Comparison of ENCODE assay signal across 1 cellular context in the genomic region with DNA sequence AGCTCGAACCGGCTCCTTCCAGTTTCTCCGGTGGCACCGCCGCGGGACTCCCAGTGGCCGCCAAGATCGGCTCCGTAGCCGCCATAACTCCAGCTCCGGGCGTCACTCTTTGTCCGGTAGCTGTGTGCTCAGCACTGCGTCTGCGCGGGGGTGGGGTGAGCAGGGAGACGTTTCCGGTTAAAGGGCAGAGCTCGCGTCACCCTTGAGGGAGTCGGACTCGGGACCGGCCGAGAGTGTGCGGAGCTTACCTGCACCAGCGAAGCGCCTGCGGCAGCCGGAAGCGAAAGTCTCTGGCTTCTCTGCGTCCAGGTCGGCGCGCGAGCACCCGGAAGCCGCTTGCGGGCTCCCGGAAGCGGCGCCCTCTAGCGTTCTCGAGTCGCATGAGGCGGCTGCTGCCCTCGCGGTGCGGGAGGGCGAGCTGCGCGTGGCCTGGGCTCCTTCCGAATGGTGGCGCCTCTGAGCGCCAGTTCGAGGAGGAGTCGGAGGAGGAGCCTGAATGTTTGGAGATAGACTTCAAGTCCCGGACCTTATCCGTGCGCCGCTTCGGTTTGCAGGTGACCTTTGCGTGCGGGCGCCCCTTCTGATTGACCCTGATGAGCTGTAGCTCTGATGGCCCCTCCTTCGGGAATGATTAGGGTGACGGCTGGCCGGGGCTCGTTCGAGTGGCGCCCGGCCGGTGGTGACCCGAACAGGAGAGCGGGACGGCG.
A peak's percentile ranks its signal among the peaks of the same experiment; 100 is the strongest.
TF ChIP-seq lines count a peak whose summit lies in the region.

A gene (minus strand): TSS at position 303 of the 707 bp plus-strand sequence. CDS start 218 bp downstream, at position 85.

TF ChIP-seq in HepG2, 621 proteins besides CTCF, POLR2A, EP300 and RAD21 (continued from another document and continues in another):
- TF ChIP-seq, protein P1, sequence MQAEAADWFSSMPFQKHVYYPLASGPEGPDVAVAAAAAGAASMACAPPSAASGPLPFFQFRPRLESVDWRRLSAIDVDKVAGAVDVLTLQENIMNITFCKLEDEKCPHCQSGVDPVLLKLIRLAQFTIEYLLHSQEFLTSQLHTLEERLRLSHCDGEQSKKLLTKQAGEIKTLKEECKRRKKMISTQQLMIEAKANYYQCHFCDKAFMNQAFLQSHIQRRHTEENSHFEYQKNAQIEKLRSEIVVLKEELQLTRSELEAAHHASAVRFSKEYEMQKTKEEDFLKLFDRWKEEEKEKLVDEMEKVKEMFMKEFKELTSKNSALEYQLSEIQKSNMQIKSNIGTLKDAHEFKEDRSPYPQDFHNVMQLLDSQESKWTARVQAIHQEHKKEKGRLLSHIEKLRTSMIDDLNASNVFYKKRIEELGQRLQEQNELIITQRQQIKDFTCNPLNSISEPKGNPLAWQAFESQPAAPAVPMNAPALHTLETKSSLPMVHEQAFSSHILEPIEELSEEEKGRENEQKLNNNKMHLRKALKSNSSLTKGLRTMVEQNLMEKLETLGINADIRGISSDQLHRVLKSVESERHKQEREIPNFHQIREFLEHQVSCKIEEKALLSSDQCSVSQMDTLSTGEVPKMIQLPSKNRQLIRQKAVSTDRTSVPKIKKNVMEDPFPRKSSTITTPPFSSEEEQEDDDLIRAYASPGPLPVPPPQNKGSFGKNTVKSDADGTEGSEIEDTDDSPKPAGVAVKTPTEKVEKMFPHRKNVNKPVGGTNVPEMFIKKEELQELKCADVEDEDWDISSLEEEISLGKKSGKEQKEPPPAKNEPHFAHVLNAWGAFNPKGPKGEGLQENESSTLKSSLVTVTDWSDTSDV (CRISPR knock-in tag; IDR thresholded peaks at IDR 0.05), result peak; percentile 93; the same call in 1 of the 2 replicates
- peak; percentile 97 for TF ChIP-seq PHF21A (CRISPR knock-in tag; IDR thresholded peaks at IDR 0.05)
- peak; percentile 51; the same call in 1 of the 2 replicates for TF ChIP-seq STAT5B (CRISPR knock-in tag; IDR thresholded peaks at IDR 0.05)
- no peak for TF ChIP-seq GPN1 (CRISPR knock-in tag; IDR thresholded peaks at IDR 0.05; ENCODE audit: borderline replicate concordance)
- TF ChIP-seq ZBTB20 (CRISPR knock-in tag; IDR thresholded peaks at IDR 0.05; ENCODE audit: borderline replicate concordance, low read depth), result peak; percentile 69; the same call in 1 of the 2 replicates
- TF ChIP-seq RXRA (CRISPR knock-in tag; IDR thresholded peaks at IDR 0.05), result peak; percentile 92
- TF ChIP-seq ZMAT3 (CRISPR knock-in tag; conservative IDR thresholded peaks at IDR 0.05), result peak; percentile 87
- TF ChIP-seq ZNF121 (CRISPR knock-in tag; IDR thresholded peaks at IDR 0.05), result peak; percentile 16; the same call in 1 of the 2 replicates
- TF ChIP-seq ZSCAN31 (CRISPR knock-in tag; IDR thresholded peaks at IDR 0.05; ENCODE audit: low read depth), result no peak; the same call in 1 of the 2 replicates
- TF ChIP-seq ZNF263 (CRISPR knock-in tag; IDR thresholded peaks at IDR 0.05), result peak; percentile 100
- TF ChIP-seq TRIM24 (CRISPR knock-in tag; IDR thresholded peaks at IDR 0.05), result no peak
- peak; percentile 94 for TF ChIP-seq ZFP1 (CRISPR knock-in tag; IDR thresholded peaks at IDR 0.05)
- TF ChIP-seq, protein P2, sequence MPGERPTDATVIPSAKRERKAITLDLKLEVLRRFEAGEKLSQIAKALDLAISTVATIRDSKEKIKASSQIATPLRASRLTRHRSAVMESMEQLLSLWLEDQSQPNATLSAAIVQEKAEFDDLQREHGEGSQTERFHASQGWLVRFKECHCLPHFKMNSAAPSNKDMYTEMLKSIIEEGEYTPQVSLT (CRISPR knock-in tag; IDR thresholded peaks at IDR 0.05; ENCODE audit: borderline replicate concordance, low read depth), result peak; percentile 82; the same call in 1 of the 2 replicates
- TF ChIP-seq TGIF2 (CRISPR knock-in tag; IDR thresholded peaks at IDR 0.05), result peak; percentile 91
- TF ChIP-seq MEIS2 (CRISPR knock-in tag; IDR thresholded peaks at IDR 0.05), result peak; percentile 95
- TF ChIP-seq ZNF143 (CRISPR knock-in tag; IDR thresholded peaks at IDR 0.05), result peak; percentile 63
- TF ChIP-seq, protein P3, sequence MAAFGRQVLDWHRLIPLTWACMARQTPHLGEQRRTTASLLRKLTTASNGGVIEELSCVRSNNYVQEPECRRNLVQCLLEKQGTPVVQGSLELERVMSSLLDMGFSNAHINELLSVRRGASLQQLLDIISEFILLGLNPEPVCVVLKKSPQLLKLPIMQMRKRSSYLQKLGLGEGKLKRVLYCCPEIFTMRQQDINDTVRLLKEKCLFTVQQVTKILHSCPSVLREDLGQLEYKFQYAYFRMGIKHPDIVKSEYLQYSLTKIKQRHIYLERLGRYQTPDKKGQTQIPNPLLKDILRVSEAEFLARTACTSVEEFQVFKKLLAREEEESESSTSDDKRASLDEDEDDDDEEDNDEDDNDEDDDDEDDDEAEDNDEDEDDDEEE (CRISPR knock-in tag; IDR thresholded peaks at IDR 0.05), result peak; percentile 97
- TF ChIP-seq SALL2 (CRISPR knock-in tag; IDR thresholded peaks at IDR 0.05), result peak; percentile 99
- TF ChIP-seq PLRG1 (conservative IDR thresholded peaks at IDR 0.05), result no peak
- peak; percentile 96 for TF ChIP-seq POLR2AphosphoS5 (IDR thresholded peaks at IDR 0.05; ENCODE audit: low read depth, low read length)
- TF ChIP-seq, protein P4, sequence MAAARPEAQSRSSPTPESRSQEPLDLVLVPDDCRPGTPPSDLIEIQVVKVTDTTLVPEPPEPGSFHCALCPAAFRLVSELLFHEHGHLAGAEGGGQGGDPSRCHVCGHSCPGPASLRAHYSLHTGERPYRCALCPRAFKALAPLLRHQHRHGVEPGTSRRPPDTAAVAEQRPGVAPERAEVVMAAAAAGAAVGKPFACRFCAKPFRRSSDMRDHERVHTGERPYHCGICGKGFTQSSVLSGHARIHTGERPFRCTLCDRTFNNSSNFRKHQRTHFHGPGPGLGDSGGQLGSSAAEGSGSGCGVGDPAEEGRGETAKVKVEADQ (CRISPR knock-in tag; IDR thresholded peaks at IDR 0.05; ENCODE audit: borderline replicate concordance), result peak; percentile 98
- no peak; the same call in 1 of the 2 replicates for TF ChIP-seq SUZ12 (IDR thresholded peaks at IDR 0.05; ENCODE audit: low read depth, low read length)
- TF ChIP-seq RBFOX2 (IDR thresholded peaks at IDR 0.05; ENCODE audit: low read depth, low read length), result peak; percentile 99
- TF ChIP-seq ZNF20 (CRISPR knock-in tag; IDR thresholded peaks at IDR 0.05), result peak; percentile 99
- TF ChIP-seq JDP2 (CRISPR knock-in tag; IDR thresholded peaks at IDR 0.05; ENCODE audit: borderline replicate concordance), result peak; percentile 20; the same call in 1 of the 2 replicates
- TF ChIP-seq HNRNPUL1 (IDR thresholded peaks at IDR 0.05; ENCODE audit: low read depth, low read length), result peak; percentile 78
- no peak; the same call in 1 of the 2 replicates for TF ChIP-seq ZFP36L2 (CRISPR knock-in tag; IDR thresholded peaks at IDR 0.05)
- TF ChIP-seq ZNF780A (CRISPR knock-in tag; IDR thresholded peaks at IDR 0.05), result peak; percentile 88; the same call in 1 of the 2 replicates
- peak; percentile 97; the same call in 1 of the 2 replicates for TF ChIP-seq ZNF674 (CRISPR knock-in tag; IDR thresholded peaks at IDR 0.05; ENCODE audit: low read depth)
- TF ChIP-seq BRCA1 (CRISPR knock-in tag; IDR thresholded peaks at IDR 0.05), result peak; percentile 98
- peak; percentile 82; the same call in 1 of the 2 replicates for TF ChIP-seq ZNF746 (CRISPR knock-in tag; IDR thresholded peaks at IDR 0.05)
- peak; percentile 66; the same call in 1 of the 2 replicates for TF ChIP-seq JUN (CRISPR knock-in tag; IDR thresholded peaks at IDR 0.05)
- TF ChIP-seq SMAD1 (CRISPR knock-in tag; IDR thresholded peaks at IDR 0.05; ENCODE audit: borderline replicate concordance, low read depth), result peak; percentile 97; the same call in 1 of the 2 replicates
- peak; percentile 79 for TF ChIP-seq FOSL2 (CRISPR knock-in tag; IDR thresholded peaks at IDR 0.05)
- peak; percentile 29; the same call in 1 of the 2 replicates for TF ChIP-seq ZNF629 (CRISPR knock-in tag; conservative IDR thresholded peaks at IDR 0.05)
- peak; percentile 58; the same call in 1 of the 2 replicates for TF ChIP-seq ZNF460 (CRISPR knock-in tag; IDR thresholded peaks at IDR 0.05; ENCODE audit: borderline replicate concordance)
- peak; percentile 75; the same call in 1 of the 2 replicates for TF ChIP-seq HNRNPL (IDR thresholded peaks at IDR 0.05; ENCODE audit: low read depth, low read length)
- peak; percentile 97 for TF ChIP-seq ZNF792 (CRISPR knock-in tag; IDR thresholded peaks at IDR 0.05)
- TF ChIP-seq, protein P5, sequence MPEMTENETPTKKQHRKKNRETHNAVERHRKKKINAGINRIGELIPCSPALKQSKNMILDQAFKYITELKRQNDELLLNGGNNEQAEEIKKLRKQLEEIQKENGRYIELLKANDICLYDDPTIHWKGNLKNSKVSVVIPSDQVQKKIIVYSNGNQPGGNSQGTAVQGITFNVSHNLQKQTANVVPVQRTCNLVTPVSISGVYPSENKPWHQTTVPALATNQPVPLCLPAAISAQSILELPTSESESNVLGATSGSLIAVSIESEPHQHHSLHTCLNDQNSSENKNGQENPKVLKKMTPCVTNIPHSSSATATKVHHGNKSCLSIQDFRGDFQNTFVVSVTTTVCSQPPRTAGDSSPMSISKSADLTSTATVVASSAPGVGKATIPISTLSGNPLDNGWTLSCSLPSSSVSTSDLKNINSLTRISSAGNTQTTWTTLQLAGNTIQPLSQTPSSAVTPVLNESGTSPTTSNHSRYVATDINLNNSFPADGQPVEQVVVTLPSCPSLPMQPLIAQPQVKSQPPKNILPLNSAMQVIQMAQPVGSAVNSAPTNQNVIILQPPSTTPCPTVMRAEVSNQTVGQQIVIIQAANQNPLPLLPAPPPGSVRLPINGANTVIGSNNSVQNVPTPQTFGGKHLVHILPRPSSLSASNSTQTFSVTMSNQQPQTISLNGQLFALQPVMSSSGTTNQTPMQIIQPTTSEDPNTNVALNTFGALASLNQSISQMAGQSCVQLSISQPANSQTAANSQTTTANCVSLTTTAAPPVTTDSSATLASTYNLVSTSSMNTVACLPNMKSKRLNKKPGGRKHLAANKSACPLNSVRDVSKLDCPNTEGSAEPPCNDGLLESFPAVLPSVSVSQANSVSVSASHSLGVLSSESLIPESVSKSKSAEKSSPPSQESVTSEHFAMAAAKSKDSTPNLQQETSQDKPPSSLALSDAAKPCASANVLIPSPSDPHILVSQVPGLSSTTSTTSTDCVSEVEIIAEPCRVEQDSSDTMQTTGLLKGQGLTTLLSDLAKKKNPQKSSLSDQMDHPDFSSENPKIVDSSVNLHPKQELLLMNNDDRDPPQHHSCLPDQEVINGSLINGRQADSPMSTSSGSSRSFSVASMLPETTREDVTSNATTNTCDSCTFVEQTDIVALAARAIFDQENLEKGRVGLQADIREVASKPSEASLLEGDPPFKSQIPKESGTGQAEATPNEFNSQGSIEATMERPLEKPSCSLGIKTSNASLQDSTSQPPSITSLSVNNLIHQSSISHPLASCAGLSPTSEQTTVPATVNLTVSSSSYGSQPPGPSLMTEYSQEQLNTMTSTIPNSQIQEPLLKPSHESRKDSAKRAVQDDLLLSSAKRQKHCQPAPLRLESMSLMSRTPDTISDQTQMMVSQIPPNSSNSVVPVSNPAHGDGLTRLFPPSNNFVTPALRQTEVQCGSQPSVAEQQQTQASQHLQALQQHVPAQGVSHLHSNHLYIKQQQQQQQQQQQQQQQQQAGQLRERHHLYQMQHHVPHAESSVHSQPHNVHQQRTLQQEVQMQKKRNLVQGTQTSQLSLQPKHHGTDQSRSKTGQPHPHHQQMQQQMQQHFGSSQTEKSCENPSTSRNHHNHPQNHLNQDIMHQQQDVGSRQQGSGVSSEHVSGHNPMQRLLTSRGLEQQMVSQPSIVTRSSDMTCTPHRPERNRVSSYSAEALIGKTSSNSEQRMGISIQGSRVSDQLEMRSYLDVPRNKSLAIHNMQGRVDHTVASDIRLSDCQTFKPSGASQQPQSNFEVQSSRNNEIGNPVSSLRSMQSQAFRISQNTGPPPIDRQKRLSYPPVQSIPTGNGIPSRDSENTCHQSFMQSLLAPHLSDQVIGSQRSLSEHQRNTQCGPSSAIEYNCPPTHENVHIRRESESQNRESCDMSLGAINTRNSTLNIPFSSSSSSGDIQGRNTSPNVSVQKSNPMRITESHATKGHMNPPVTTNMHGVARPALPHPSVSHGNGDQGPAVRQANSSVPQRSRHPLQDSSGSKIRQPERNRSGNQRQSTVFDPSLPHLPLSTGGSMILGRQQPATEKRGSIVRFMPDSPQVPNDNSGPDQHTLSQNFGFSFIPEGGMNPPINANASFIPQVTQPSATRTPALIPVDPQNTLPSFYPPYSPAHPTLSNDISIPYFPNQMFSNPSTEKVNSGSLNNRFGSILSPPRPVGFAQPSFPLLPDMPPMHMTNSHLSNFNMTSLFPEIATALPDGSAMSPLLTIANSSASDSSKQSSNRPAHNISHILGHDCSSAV (CRISPR knock-in tag; IDR thresholded peaks at IDR 0.05; ENCODE audit: borderline replicate concordance), result no peak
- TF ChIP-seq ZNF350 (CRISPR knock-in tag; IDR thresholded peaks at IDR 0.05; ENCODE audit: borderline replicate concordance, low read depth), result peak; percentile 100
- TF ChIP-seq, protein P6, sequence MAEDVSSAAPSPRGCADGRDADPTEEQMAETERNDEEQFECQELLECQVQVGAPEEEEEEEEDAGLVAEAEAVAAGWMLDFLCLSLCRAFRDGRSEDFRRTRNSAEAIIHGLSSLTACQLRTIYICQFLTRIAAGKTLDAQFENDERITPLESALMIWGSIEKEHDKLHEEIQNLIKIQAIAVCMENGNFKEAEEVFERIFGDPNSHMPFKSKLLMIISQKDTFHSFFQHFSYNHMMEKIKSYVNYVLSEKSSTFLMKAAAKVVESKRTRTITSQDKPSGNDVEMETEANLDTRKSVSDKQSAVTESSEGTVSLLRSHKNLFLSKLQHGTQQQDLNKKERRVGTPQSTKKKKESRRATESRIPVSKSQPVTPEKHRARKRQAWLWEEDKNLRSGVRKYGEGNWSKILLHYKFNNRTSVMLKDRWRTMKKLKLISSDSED (CRISPR knock-in tag; IDR thresholded peaks at IDR 0.05), result 0 out of 2 replicates have a peak, but pooled peaks have one; percentile 6
- TF ChIP-seq, protein P7, sequence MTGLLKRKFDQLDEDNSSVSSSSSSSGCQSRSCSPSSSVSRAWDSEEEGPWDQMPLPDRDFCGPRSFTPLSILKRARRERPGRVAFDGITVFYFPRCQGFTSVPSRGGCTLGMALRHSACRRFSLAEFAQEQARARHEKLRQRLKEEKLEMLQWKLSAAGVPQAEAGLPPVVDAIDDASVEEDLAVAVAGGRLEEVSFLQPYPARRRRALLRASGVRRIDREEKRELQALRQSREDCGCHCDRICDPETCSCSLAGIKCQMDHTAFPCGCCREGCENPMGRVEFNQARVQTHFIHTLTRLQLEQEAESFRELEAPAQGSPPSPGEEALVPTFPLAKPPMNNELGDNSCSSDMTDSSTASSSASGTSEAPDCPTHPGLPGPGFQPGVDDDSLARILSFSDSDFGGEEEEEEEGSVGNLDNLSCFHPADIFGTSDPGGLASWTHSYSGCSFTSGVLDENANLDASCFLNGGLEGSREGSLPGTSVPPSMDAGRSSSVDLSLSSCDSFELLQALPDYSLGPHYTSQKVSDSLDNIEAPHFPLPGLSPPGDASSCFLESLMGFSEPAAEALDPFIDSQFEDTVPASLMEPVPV (CRISPR knock-in tag; IDR thresholded peaks at IDR 0.05), result peak; percentile 98
- peak; percentile 14; the same call in 1 of the 2 replicates for TF ChIP-seq ZNF180 (CRISPR knock-in tag; IDR thresholded peaks at IDR 0.05; ENCODE audit: borderline replicate concordance, low read depth)
- no peak for TF ChIP-seq SNRNP70 (IDR thresholded peaks at IDR 0.05; ENCODE audit: low read depth, low read length)
- TF ChIP-seq ZNF230 (CRISPR knock-in tag; IDR thresholded peaks at IDR 0.05), result peak; percentile 96; the same call in 1 of the 2 replicates
- peak; percentile 62; the same call in 1 of the 2 replicates for TF ChIP-seq ZNF75D (CRISPR knock-in tag; IDR thresholded peaks at IDR 0.05; ENCODE audit: borderline replicate concordance)
- TF ChIP-seq ZZZ3 (CRISPR knock-in tag; IDR thresholded peaks at IDR 0.05; ENCODE audit: borderline replicate concordance), result peak; percentile 88; the same call in 1 of the 2 replicates
- 0 out of 2 replicates have a peak, but pooled peaks have one; percentile 44 for TF ChIP-seq MAFG (CRISPR knock-in tag; IDR thresholded peaks at IDR 0.05)
